39 cellular contexts compared by ENCODE assay signal in the genomic region with DNA sequence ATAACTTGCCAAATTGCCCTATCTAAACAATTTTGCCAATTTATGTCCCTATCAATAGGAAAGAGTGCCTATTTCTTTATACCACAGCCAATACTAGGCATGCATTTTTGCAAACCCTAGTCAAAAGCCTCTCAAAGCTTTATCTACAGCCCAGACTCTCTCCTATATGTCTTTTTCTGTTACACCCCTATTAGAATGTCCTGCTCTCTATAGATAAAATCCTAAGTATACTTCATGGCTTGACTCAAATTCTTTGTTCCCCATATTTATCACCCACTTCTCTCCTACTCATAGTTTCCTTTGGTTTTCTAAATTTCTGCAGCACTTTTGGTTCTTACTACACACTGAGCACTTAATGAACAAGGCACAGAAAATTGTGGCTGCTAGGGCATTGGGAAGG. TPM values are rescaled to one million over a fixed set of nuclear protein-coding genes. Genes with fewer than 3 reads are reported as not detected.
"Had no signal": no experiment of that assay in that cellular context is flagged by ENCODE, and none has a peak within 500 bp of the region (broad histone marks: within the 10 kb centered on the region; RNA-seq: fewer than 3 reads in every experiment).

No MANE protein-coding gene starts in this region.

- H3K9me3 Mint-ChIP-seq: activated CD4-positive, alpha-beta memory T cell treated with anti-CD3 and anti-CD28 coated beads for 36 hours; activated CD4-positive, alpha-beta T cell treated with anti-CD3 and anti-CD28 coated beads, Interleukin-2, amount 10 ng/mL, durations not matched to agents 7 days and 5 days; activated CD8-positive, alpha-beta T cell treated with anti-CD3 and anti-CD28 coated beads for 36 hours; activated naive CD4-positive, alpha-beta T cell treated with anti-CD3 and anti-CD28 coated beads for 36 hours; activated naive CD4-positive, alpha-beta T cell treated with anti-CD3 and anti-CD28 coated beads, Interleukin-2, amount 50 U/mL, for 72 hours; activated naive CD8-positive, alpha-beta T cell treated with anti-CD3 and anti-CD28 coated beads for 36 hours; activated T-cell treated with anti-CD3 and anti-CD28 coated beads, Interleukin-2, amount 50 U/mL, for 24 hours; activated T-helper 1 cell treated with anti-CD3 and anti-CD28 coated beads, Interleukin-12 subunit alpha, Interleukin-12 subunit beta, Interleukin-2, Interleukin-4 antibody, amounts not matched to agents 30 ng/mL and 10 ng/mL and 1 ng/mL, durations not matched to agents 14 hours and 24 hours and 36 hours; activated T-helper 17 cell treated with anti-CD3 and anti-CD28 coated beads, Interleukin-2, amount 50 U/mL, for 72 hours; T-helper 1 cell treated with Interleukin-12 subunit alpha and Interleukin-12 subunit beta and Interleukin-4 antibody, amounts not matched to agents 30 μg/mL and 1 μg/mL, for 36 hours; T-helper 2 cell treated with Interferon-gamma antibody and Interleukin-4, amounts not matched to agents 5 μg/mL and 100 μg/mL, for 36 hours had no signal

- H3K4me3 Mint-ChIP-seq: activated CD4-positive, alpha-beta memory T cell treated with anti-CD3 and anti-CD28 coated beads for 36 hours; activated CD4-positive, alpha-beta T cell treated with anti-CD3 and anti-CD28 coated beads for 36 hours; activated CD4-positive, alpha-beta T cell treated with anti-CD3 and anti-CD28 coated beads, Interleukin-2, amount 10 ng/mL, durations not matched to agents 7 days and 5 days; activated CD8-positive, alpha-beta T cell treated with anti-CD3 and anti-CD28 coated beads for 36 hours; activated naive CD4-positive, alpha-beta T cell treated with anti-CD3 and anti-CD28 coated beads for 36 hours; activated naive CD8-positive, alpha-beta T cell treated with anti-CD3 and anti-CD28 coated beads for 36 hours; activated T-cell treated with anti-CD3 and anti-CD28 coated beads, Interleukin-2, amount 50 U/mL, for 24 hours; activated T-helper 1 cell treated with anti-CD3 and anti-CD28 coated beads, Interleukin-12 subunit alpha, Interleukin-12 subunit beta, Interleukin-2, Interleukin-4 antibody, amounts not matched to agents 30 ng/mL and 10 ng/mL and 1 ng/mL, durations not matched to agents 14 hours and 24 hours and 36 hours; activated T-helper 17 cell treated with anti-CD3 and anti-CD28 coated beads, Interleukin-2, amount 50 U/mL, for 72 hours; T-helper 1 cell treated with Interleukin-12 subunit alpha and Interleukin-12 subunit beta and Interleukin-4 antibody, amounts not matched to agents 30 μg/mL and 1 μg/mL, for 36 hours; T-helper 2 cell treated with Interferon-gamma antibody and Interleukin-4, amounts not matched to agents 5 μg/mL and 100 μg/mL, for 36 hours; WTC11 had no signal

- H3K27me3 Mint-ChIP-seq: activated CD4-positive, alpha-beta memory T cell treated with anti-CD3 and anti-CD28 coated beads for 36 hours; activated CD4-positive, alpha-beta T cell treated with anti-CD3 and anti-CD28 coated beads for 36 hours; activated CD8-positive, alpha-beta T cell treated with anti-CD3 and anti-CD28 coated beads for 36 hours; activated naive CD8-positive, alpha-beta T cell treated with anti-CD3 and anti-CD28 coated beads for 36 hours; activated T-helper 17 cell treated with anti-CD3 and anti-CD28 coated beads, Interleukin-2, amount 50 U/mL, for 72 hours had no signal

- FAIRE-seq: TTC549 had no signal

- H3K27ac ChIP-seq: adrenal gland, body of pancreas, brain microvascular endothelial cell, breast epithelium, WERI-Rb-1 had no signal

- ATAC-seq: activated CD4-positive, alpha-beta T cell treated with anti-CD3 and anti-CD28 coated beads for 36 hours; activated CD4-positive, CD25-positive, alpha-beta regulatory T cell treated with anti-CD3 and anti-CD28 coated beads, Interleukin-2, amount 50 U/mL, for 24 hours; activated CD8-positive, alpha-beta T cell treated with anti-CD3 and anti-CD28 coated beads for 36 hours; activated naive CD4-positive, alpha-beta T cell treated with anti-CD3 and anti-CD28 coated beads, Interleukin-2, amount 50 U/mL, for 72 hours; activated T-helper 17 cell treated with anti-CD3 and anti-CD28 coated beads, Interleukin-2, amount 50 U/mL, for 72 hours; body of pancreas; WTC11 had no signal

- H3K36me3 ChIP-seq: adrenal gland, brain microvascular endothelial cell, breast epithelium, WERI-Rb-1 had no signal

- H3K27ac Mint-ChIP-seq: activated CD4-positive, alpha-beta memory T cell treated with anti-CD3 and anti-CD28 coated beads for 36 hours; activated CD4-positive, alpha-beta T cell treated with anti-CD3 and anti-CD28 coated beads for 36 hours; activated CD4-positive, alpha-beta T cell treated with anti-CD3 and anti-CD28 coated beads, Interleukin-2, amount 10 ng/mL, durations not matched to agents 7 days and 5 days; activated CD8-positive, alpha-beta T cell treated with anti-CD3 and anti-CD28 coated beads for 36 hours; activated naive CD4-positive, alpha-beta T cell treated with anti-CD3 and anti-CD28 coated beads for 36 hours; activated naive CD8-positive, alpha-beta T cell treated with anti-CD3 and anti-CD28 coated beads for 36 hours; activated T-cell treated with anti-CD3 and anti-CD28 coated beads, Interleukin-2, amount 50 U/mL, for 24 hours; activated T-helper 1 cell treated with anti-CD3 and anti-CD28 coated beads, Interleukin-12 subunit alpha, Interleukin-12 subunit beta, Interleukin-2, Interleukin-4 antibody, amounts not matched to agents 30 ng/mL and 10 ng/mL and 1 ng/mL, durations not matched to agents 14 hours and 24 hours and 36 hours; activated T-helper 17 cell treated with anti-CD3 and anti-CD28 coated beads, Interleukin-2, amount 50 U/mL, for 72 hours; T-helper 1 cell treated with Interleukin-12 subunit alpha and Interleukin-12 subunit beta and Interleukin-4 antibody, amounts not matched to agents 30 μg/mL and 1 μg/mL, for 36 hours; T-helper 2 cell treated with Interferon-gamma antibody and Interleukin-4, amounts not matched to agents 5 μg/mL and 100 μg/mL, for 36 hours; WTC11 had no signal

- H3K4me1 ChIP-seq: adrenal gland, body of pancreas, breast epithelium had no signal

- H3K36me3 Mint-ChIP-seq: activated CD4-positive, alpha-beta memory T cell treated with anti-CD3 and anti-CD28 coated beads for 36 hours; activated naive CD4-positive, alpha-beta T cell treated with anti-CD3 and anti-CD28 coated beads, Interleukin-2, amount 50 U/mL, for 72 hours; WTC11 had no signal

- H3K27me3 ChIP-seq: adrenal gland, body of pancreas, brain microvascular endothelial cell, breast epithelium had no signal

- H3K4me3 ChIP-seq: adrenal gland, body of pancreas, breast epithelium had no signal

- H3K9me3 ChIP-seq: adrenal gland, body of pancreas, breast epithelium had no signal

- DNase-seq: activated CD4-positive, alpha-beta memory T cell treated with anti-CD3 and anti-CD28 coated beads for 36 hours; activated CD4-positive, alpha-beta T cell treated with anti-CD3 and anti-CD28 coated beads for 1 hour; activated CD4-positive, alpha-beta T cell treated with anti-CD3 and anti-CD28 coated beads for 36 hours; activated CD4-positive, alpha-beta T cell treated with anti-CD3 and anti-CD28 coated beads for 48 hours; activated CD4-positive, alpha-beta T cell treated with anti-CD3 and anti-CD28 coated beads, Interleukin-2, amount 10 ng/mL, durations not matched to agents 7 days and 5 days; activated CD4-positive, CD25-positive, alpha-beta regulatory T cell; activated CD8-positive, alpha-beta memory T cell treated with anti-CD3 and anti-CD28 coated beads, Interleukin-2, amount 50 U/mL, for 4 hours; activated CD8-positive, alpha-beta T cell treated with anti-CD3 and anti-CD28 coated beads for 36 hours; activated effector memory CD4-positive, alpha-beta T cell treated with anti-CD3 and anti-CD28 coated beads, Interleukin-2, amount 50 U/mL, for 16 hours; activated gamma-delta T cell treated with Interleukin-2 at 50 U/mL for 16 hours; activated naive CD4-positive, alpha-beta T cell; activated naive CD4-positive, alpha-beta T cell treated with anti-CD3 and anti-CD28 coated beads for 36 hours; activated naive CD4-positive, alpha-beta T cell treated with anti-CD3 and anti-CD28 coated beads, Interleukin-2, amount 50 U/mL, for 16 hours; activated naive CD8-positive, alpha-beta T cell treated with anti-CD3 and anti-CD28 coated beads for 36 hours; activated T-cell treated with anti-CD3 and anti-CD28 coated beads, Interleukin-2, amount 50 U/mL, for 24 hours; activated T-cell treated with anti-CD3 and anti-CD28 coated beads, Interleukin-2, amount 50 U/mL, for 48 hours; adrenal gland; amniotic stem cell; aorta; body of pancreas; brain microvascular endothelial cell; central memory CD4-positive, alpha-beta T cell; SW 1271; T-helper 1 cell; T-helper 2 cell; T-helper 9 cell; WERI-Rb-1 had no signal

- H3K4me1 Mint-ChIP-seq: activated CD4-positive, alpha-beta T cell treated with anti-CD3 and anti-CD28 coated beads, Interleukin-2, amount 10 ng/mL, durations not matched to agents 7 days and 5 days; activated naive CD8-positive, alpha-beta T cell treated with anti-CD3 and anti-CD28 coated beads for 36 hours; activated T-helper 17 cell treated with anti-CD3 and anti-CD28 coated beads, Interleukin-2, amount 50 U/mL, for 72 hours had no signal

RNA-seq across cellular contexts. Expression of gene NUP62CL, which starts 38.0 kb away (rescaled TPM):
- polyA plus RNA-seq: aorta had no signal

RNA-seq across cellular contexts. Expression of gene DNAAF6, which starts 38.2 kb away (rescaled TPM):
- total RNA-seq: activated CD4-positive, alpha-beta memory T cell treated with anti-CD3 and anti-CD28 coated beads for 36 hours; activated CD4-positive, alpha-beta T cell treated with anti-CD3 and anti-CD28 coated beads for 36 hours; activated CD4-positive, alpha-beta T cell treated with anti-CD3 and anti-CD28 coated beads, Interleukin-2, amount 10 ng/mL, durations not matched to agents 7 days and 5 days; activated CD8-positive, alpha-beta memory T cell treated with anti-CD3 and anti-CD28 coated beads for 36 hours; activated CD8-positive, alpha-beta T cell treated with anti-CD3 and anti-CD28 coated beads for 36 hours; activated naive CD4-positive, alpha-beta T cell treated with anti-CD3 and anti-CD28 coated beads for 36 hours; activated naive CD4-positive, alpha-beta T cell treated with anti-CD3 and anti-CD28 coated beads, Interleukin-2, amount 50 U/mL, for 72 hours; activated naive CD8-positive, alpha-beta T cell treated with anti-CD3 and anti-CD28 coated beads for 36 hours; activated T-helper 1 cell treated with anti-CD3 and anti-CD28 coated beads, Interleukin-12 subunit alpha, Interleukin-12 subunit beta, Interleukin-2, Interleukin-4 antibody, amounts not matched to agents 30 ng/mL and 10 ng/mL and 1 ng/mL, durations not matched to agents 14 hours and 24 hours and 36 hours; activated T-helper 17 cell treated with anti-CD3 and anti-CD28 coated beads, Interleukin-2, amount 50 U/mL, for 72 hours; adrenal gland; aorta; astrocyte; body of pancreas; breast epithelium; cardiac septum; WTC11 had no signal
- polyA plus RNA-seq: adrenal gland, aorta had no signal
